In the genomic region with DNA sequence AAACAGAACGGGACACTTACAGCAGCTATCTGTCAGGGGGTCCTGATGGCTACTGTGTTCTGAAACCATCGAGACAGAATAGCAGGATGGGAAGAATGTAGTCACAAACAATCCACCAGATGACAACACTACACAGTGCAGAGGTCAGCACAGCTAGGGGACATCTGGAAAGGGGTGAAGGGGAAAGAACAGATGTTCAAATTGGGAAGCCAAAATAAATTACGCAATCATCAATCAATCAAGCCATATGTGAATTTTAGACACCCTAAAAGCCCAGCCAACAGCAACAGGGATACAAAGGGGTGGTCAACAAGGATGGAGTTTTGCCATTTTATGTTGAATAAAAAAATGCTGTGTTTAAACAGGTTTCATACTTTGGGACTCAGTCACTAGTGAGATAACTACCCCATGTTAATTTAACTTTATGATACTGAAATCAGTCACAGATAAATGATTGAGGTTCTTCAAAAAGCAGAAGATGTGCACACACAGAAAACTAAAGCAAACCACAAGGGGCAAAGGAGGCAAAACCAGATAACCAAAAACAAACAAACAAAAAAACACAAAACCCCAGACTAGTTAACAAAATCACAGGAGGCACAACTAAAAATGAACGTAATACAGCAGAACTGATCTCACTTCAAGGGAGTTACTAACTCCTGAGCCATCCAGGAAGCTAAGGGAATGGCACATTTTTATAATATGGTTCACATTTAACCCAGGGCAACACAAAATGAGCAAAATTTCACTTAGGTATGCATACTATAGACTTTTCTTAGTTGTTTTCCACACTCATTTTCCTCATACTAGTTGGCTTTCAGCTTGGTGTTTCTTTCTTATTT, we compare ENCODE assay signal across 13 cellular contexts.
DNase-seq lines count a peak whose midpoint lies in the region; ATAC-seq, FAIRE-seq and TF ChIP-seq lines count a peak whose summit lies in the region.
"Had no signal": no experiment of that assay in that cellular context is flagged by ENCODE, and none has a peak within 500 bp of the region (broad histone marks: within the 10 kb centered on the region; RNA-seq: fewer than 3 reads in every experiment).

No MANE protein-coding gene starts in this region.

- WGBS in A549 (ENCODE audit: missing lambda C conversion rate), result 89% methylated on average over 4 of the region's 4 CpGs
- WGBS in trophoblast cell (ENCODE audit: extremely low coverage, insufficient coverage, insufficient read length), result no CpG with 5 or more reads among the region's 4 CpGs

- H3K27ac ChIP-seq in A549 (no peak overlapping the region), cardiac muscle cell (peak overlapping the region; percentile 25), trophoblast cell (ENCODE audit: low read depth, low read length) (no peak overlapping the region), RWPE1 (no peak overlapping the region)
- H3K27ac ChIP-seq: colonic mucosa had no signal

- TF ChIP-seq RAD21 in A549 (conservative IDR thresholded peaks at IDR 0.05 in 1 of 2, IDR thresholded peaks at IDR 0.05 in 1 of 2), result no peak

- H3K14ac ChIP-seq in trophoblast cell (ENCODE audit: low read length), result no peak overlapping the region

- DNase-seq in A549 (ENCODE audit: low read depth in 1 of 2, low spot score in 1 of 2) (no peak), adipocyte (ENCODE audit: low read depth) (peak; percentile 48), cardiac muscle cell (ENCODE audit: low read depth in 1 of 2, low spot score in 1 of 2) (no peak), trophoblast cell (peak in 1 of 2 donors; percentile 70), NCI-H2196 treated with DMSO at 0.1 percent for 48 hours (lab: John Stamatoyannopoulos, UW; ENCODE audit: unreplicated experiment) (no peak), COLO668 (lab: John Stamatoyannopoulos, UW; ENCODE audit: unreplicated experiment) (no peak), RWPE1 (ENCODE audit: low spot score) (no peak)
- no peak for DNase-seq in stimulated activated naive CD4-positive, alpha-beta T cell treated with Interleukin-2 at 50 U/mL for 16 hours (lab: John Stamatoyannopoulos, UW)
- DNase-seq: activated CD8-positive, alpha-beta memory T cell treated with anti-CD3 and anti-CD28 coated beads for 24 hours; colonic mucosa; naive B cell; NCI-H2081 had no signal

- POLR2A ChIA-PET in A549 (lab: Yijun Ruan, JAX), result no interaction called here
- POLR2A ChIA-PET in RWPE1 (lab: Yijun Ruan, JAX; ENCODE audit: low non-redundant PET), result no interaction called here

- H2BK120ac ChIP-seq in trophoblast cell (ENCODE audit: insufficient read depth, low read length, poor library complexity), result no peak overlapping the region

- H3K23ac ChIP-seq in trophoblast cell (ENCODE audit: low read length), result no peak overlapping the region

- H3K4ac ChIP-seq in trophoblast cell (ENCODE audit: low read depth, low read length), result no peak overlapping the region

- peaks cover 11% of the 10 kb centered on the region for H3K36me3 ChIP-seq in adipocyte (ENCODE audit: control insufficient read depth, insufficient read depth, low read length, severe bottlenecking)
- peaks cover 13% of the 10 kb centered on the region for H3K36me3 ChIP-seq in cardiac muscle cell
- H3K36me3 ChIP-seq in trophoblast cell (ENCODE audit: control insufficient read depth in 1 of 2, insufficient read depth in 2 of 2, low read length in 2 of 2), result peaks cover 4% of the 10 kb centered on the region in 2 experiments
- H3K36me3 ChIP-seq: colonic mucosa had no signal

- H3K4me3 ChIP-seq in A549 (no peak overlapping the region), adipocyte (ENCODE audit: low read length) (peak overlapping the region; percentile 71), cardiac muscle cell (no peak overlapping the region), trophoblast cell (ENCODE audit: low read depth, low read length) (no peak overlapping the region)
- H3K4me3 ChIP-seq: colonic mucosa had no signal

- no peak overlapping the region for H2AFZ ChIP-seq in trophoblast cell (ENCODE audit: insufficient read depth, low read length, poor library complexity)

- peak overlapping the region; percentile 58 for H2BK12ac ChIP-seq in trophoblast cell (ENCODE audit: low read length)

- no peaks in the 10 kb centered on the region for H3K79me1 ChIP-seq in trophoblast cell (ENCODE audit: low read length)

- H3K4me2 ChIP-seq in A549, result no peak overlapping the region
- no peak overlapping the region for H3K4me2 ChIP-seq in trophoblast cell (ENCODE audit: low read length)

- TF ChIP-seq CTCF in A549 (IDR thresholded peaks at IDR 0.05) (no peak), cardiac muscle cell (IDR thresholded peaks at IDR 0.05; ENCODE audit: low read depth, low read length) (no peak), RWPE1 (conservative IDR thresholded peaks at IDR 0.05; ENCODE audit: low read depth) (no peak)

- H4K12ac ChIP-seq in trophoblast cell (ENCODE audit: low read depth, low read length), result no peak overlapping the region

- CTCF ChIA-PET in A549 (lab: Yijun Ruan, JAX) (interaction anchor here (0.6 to 0.8 kb wide), 2 partner anchors 15 to 53 kb away, joined by 3 to 4 read pairs; no protein-coding TSS in a partner anchor), RWPE1 (lab: Yijun Ruan, JAX) (interaction anchor here (0.7 to 1.1 kb wide), 2 partner anchors 24 to 151 kb away, joined by 3 read pairs; no protein-coding TSS in a partner anchor)

- FAIRE-seq in A549 (lab: Jason Lieb, UNC), result no peak
- FAIRE-seq: islet of Langerhans had no signal

- TF ChIP-seq POLR2A in A549 (IDR thresholded peaks at IDR 0.05; ENCODE audit: low read length), result no peak

- ATAC-seq in A549, result no peak

- H4K8ac ChIP-seq in trophoblast cell (ENCODE audit: low read depth, low read length), result peak overlapping the region; percentile 10

- H2AK5ac ChIP-seq in trophoblast cell (ENCODE audit: low read length), result no peak overlapping the region

- H3K9me3 ChIP-seq in A549 (no peaks in the 10 kb centered on the region), adipocyte (ENCODE audit: control insufficient read depth, low read length) (no peaks in the 10 kb centered on the region), cardiac muscle cell (ENCODE audit: low read depth) (no peaks in the 10 kb centered on the region), trophoblast cell (ENCODE audit: insufficient read depth, low read depth, low read length) (no peaks in the 10 kb centered on the region)
- H3K9me3 ChIP-seq: colonic mucosa had no signal

- H3K18ac ChIP-seq in trophoblast cell (ENCODE audit: low read length), result no peak overlapping the region

- H3K27me3 ChIP-seq in adipocyte (replicated peaks; ENCODE audit: control insufficient read depth, insufficient read depth, low read length) (no peaks in the 10 kb centered on the region), cardiac muscle cell (no peaks in the 10 kb centered on the region), trophoblast cell (ENCODE audit: insufficient read depth, low read length) (no peaks in the 10 kb centered on the region)
- H3K27me3 ChIP-seq: colonic mucosa had no signal

- H3K9ac ChIP-seq in adipocyte (ENCODE audit: low read length) (peak overlapping the region; percentile 89), trophoblast cell (ENCODE audit: low read length) (no peak overlapping the region)

- peak overlapping the region; percentile 21 for H2BK5ac ChIP-seq in trophoblast cell (ENCODE audit: low read depth, low read length, poor library complexity)

- H3K4me1 ChIP-seq in A549, result no peaks in the 10 kb centered on the region
- H3K4me1 ChIP-seq in adipocyte (ENCODE audit: control insufficient read depth, insufficient read depth, low read length), result peaks cover 57% of the 10 kb centered on the region
- no peaks in the 10 kb centered on the region for H3K4me1 ChIP-seq in cardiac muscle cell (ENCODE audit: low read depth)
- H3K4me1 ChIP-seq in trophoblast cell (ENCODE audit: control insufficient read depth in 1 of 2, insufficient read depth in 2 of 2, low read length in 2 of 2), result no peaks in the 10 kb centered on the region
- H3K4me1 ChIP-seq: colonic mucosa had no signal

- no peak overlapping the region for H4K91ac ChIP-seq in trophoblast cell (ENCODE audit: low read depth, low read length)

- TF ChIP-seq EP300 in A549 (IDR thresholded peaks at IDR 0.05), result no peak

- H3K79me2 ChIP-seq in trophoblast cell (ENCODE audit: control insufficient read depth, insufficient read depth, low read length, poor library complexity), result no peaks in the 10 kb centered on the region

TF ChIP-seq in A549, 52 proteins besides CTCF, POLR2A, EP300 and RAD21:
- TF ChIP-seq TP53 (CRISPR knock-in tag; IDR thresholded peaks at IDR 0.05), result no peak
- TF ChIP-seq ESRRA (IDR thresholded peaks at IDR 0.05; ENCODE audit: borderline replicate concordance, low read length), result no peak
- TF ChIP-seq ZNF302 (CRISPR knock-in tag; IDR thresholded peaks at IDR 0.05), result no peak
- peak; percentile 50 to 74; a peak in 3 of 4 replicates for TF ChIP-seq CEBPB (IDR thresholded peaks at IDR 0.05)
- no peak for TF ChIP-seq EHF (CRISPR knock-in tag; IDR thresholded peaks at IDR 0.05)
TF ChIP-seq in A549: peak in this region for 1.
